In the genomic region with DNA sequence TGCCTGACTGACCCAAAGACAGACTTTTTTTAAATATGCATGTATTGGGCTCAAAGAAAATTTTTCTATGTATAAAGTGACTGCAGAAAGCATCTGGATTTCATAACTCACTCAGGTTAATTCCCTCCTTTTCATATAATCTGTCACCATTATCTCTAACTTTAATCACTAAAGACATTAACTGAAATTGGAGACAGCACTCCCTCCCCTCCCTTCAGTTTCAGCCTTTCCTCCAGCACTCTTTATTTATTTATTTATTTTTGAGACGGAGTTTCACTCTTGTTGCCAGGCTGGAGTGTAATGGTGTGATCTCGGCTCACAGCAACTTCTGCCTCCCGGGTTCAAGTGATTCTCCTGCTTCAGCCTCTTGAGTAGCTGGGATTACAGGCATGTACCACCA, we compare ENCODE assay signal across 27 cellular contexts.
"Had no signal": no experiment of that assay in that cellular context is flagged by ENCODE, and none has a peak within 500 bp of the region (broad histone marks: within the 10 kb centered on the region; RNA-seq: fewer than 3 reads in every experiment).

No MANE protein-coding gene starts in this region.

- H3K27me3 Mint-ChIP-seq: activated CD4-positive, alpha-beta T cell treated with anti-CD3 and anti-CD28 coated beads, Interleukin-2, amount 10 ng/mL, durations not matched to agents 24 days and 14 days; activated CD8-positive, alpha-beta T cell treated with anti-CD3 and anti-CD28 coated beads for 36 hours; activated naive CD4-positive, alpha-beta T cell treated with anti-CD3 and anti-CD28 coated beads, Interleukin-2, amount 50 U/mL, for 24 hours; activated naive CD8-positive, alpha-beta T cell treated with anti-CD3 and anti-CD28 coated beads, Interleukin-2, amount 10 ng/mL, durations not matched to agents 7 days and 5 days; activated T-cell treated with anti-CD3 and anti-CD28 coated beads, Interleukin-2, amount 50 U/mL, for 24 hours; central memory CD8-positive, alpha-beta T cell had no signal

- FAIRE-seq: TTC549 had no signal

- H3K9me3 Mint-ChIP-seq: activated CD4-positive, alpha-beta T cell treated with anti-CD3 and anti-CD28 coated beads, Interleukin-2, amount 10 ng/mL, durations not matched to agents 24 days and 14 days had no signal

- H3K36me3 Mint-ChIP-seq: activated naive CD4-positive, alpha-beta T cell treated with anti-CD3 and anti-CD28 coated beads, Interleukin-2, amount 50 U/mL, for 24 hours; activated naive CD8-positive, alpha-beta T cell treated with anti-CD3 and anti-CD28 coated beads, Interleukin-2, amount 10 ng/mL, durations not matched to agents 7 days and 5 days had no signal

- H3K4me3 Mint-ChIP-seq: activated CD4-positive, alpha-beta T cell treated with anti-CD3 and anti-CD28 coated beads, Interleukin-2, amount 10 ng/mL, durations not matched to agents 24 days and 14 days; activated CD8-positive, alpha-beta T cell treated with anti-CD3 and anti-CD28 coated beads for 36 hours; activated naive CD4-positive, alpha-beta T cell treated with anti-CD3 and anti-CD28 coated beads, Interleukin-2, amount 50 U/mL, for 24 hours; activated naive CD8-positive, alpha-beta T cell treated with anti-CD3 and anti-CD28 coated beads, Interleukin-2, amount 10 ng/mL, durations not matched to agents 7 days and 5 days; activated T-cell treated with anti-CD3 and anti-CD28 coated beads, Interleukin-2, amount 50 U/mL, for 24 hours; central memory CD8-positive, alpha-beta T cell; T-helper 1 cell treated with Interleukin-12 subunit alpha and Interleukin-12 subunit beta and Interleukin-4 antibody, amounts not matched to agents 30 μg/mL and 1 μg/mL, for 36 hours; T-helper 2 cell treated with Interferon-gamma antibody and Interleukin-4, amounts not matched to agents 5 μg/mL and 100 μg/mL, for 36 hours had no signal

- DNase-seq: activated CD4-positive, alpha-beta T cell treated with anti-CD3 and anti-CD28 coated beads, Interleukin-2, amount 10 ng/mL, durations not matched to agents 24 days and 14 days; activated CD4-positive, alpha-beta T cell treated with anti-CD3 and anti-CD28 coated beads, Interleukin-2, amount 50 U/mL, for 4 hours; activated CD8-positive, alpha-beta T cell treated with anti-CD3 and anti-CD28 coated beads for 36 hours; activated gamma-delta T cell; activated naive CD4-positive, alpha-beta T cell treated with Interleukin-2 at 50 U/mL for 16 hours; activated naive CD8-positive, alpha-beta T cell treated with anti-CD3 and anti-CD28 coated beads, Interleukin-2, amount 10 ng/mL, durations not matched to agents 7 days and 5 days; activated T-cell treated with anti-CD3 and anti-CD28 coated beads, Interleukin-2, amount 50 U/mL, for 24 hours; amygdala; colonic mucosa; MM.1S; MV-4-11; NCI-H1092; NCI-H1417 treated with DMSO at 0.1 percent for 48 hours; NCI-H1930; NCI-H2081 treated with DMSO at 0.1 percent for 48 hours; NCI-H2171 treated with DMSO at 0.1 percent for 48 hours; NCI-H226; NCI-H446 treated with DMSO at 0.1 percent for 48 hours; SHP77; SJCRH30; SK-N-SH had no signal

- H3K4me1 Mint-ChIP-seq: activated CD4-positive, alpha-beta T cell treated with anti-CD3 and anti-CD28 coated beads, Interleukin-2, amount 10 ng/mL, durations not matched to agents 24 days and 14 days; activated naive CD4-positive, alpha-beta T cell treated with anti-CD3 and anti-CD28 coated beads, Interleukin-2, amount 50 U/mL, for 24 hours; activated naive CD8-positive, alpha-beta T cell treated with anti-CD3 and anti-CD28 coated beads, Interleukin-2, amount 10 ng/mL, durations not matched to agents 7 days and 5 days; central memory CD8-positive, alpha-beta T cell had no signal

- H3K27ac Mint-ChIP-seq: activated CD4-positive, alpha-beta T cell treated with anti-CD3 and anti-CD28 coated beads, Interleukin-2, amount 10 ng/mL, durations not matched to agents 24 days and 14 days; activated CD8-positive, alpha-beta T cell treated with anti-CD3 and anti-CD28 coated beads for 36 hours; activated naive CD4-positive, alpha-beta T cell treated with anti-CD3 and anti-CD28 coated beads, Interleukin-2, amount 50 U/mL, for 24 hours; activated naive CD8-positive, alpha-beta T cell treated with anti-CD3 and anti-CD28 coated beads, Interleukin-2, amount 10 ng/mL, durations not matched to agents 7 days and 5 days; activated T-cell treated with anti-CD3 and anti-CD28 coated beads, Interleukin-2, amount 50 U/mL, for 24 hours; activated T-helper 2 cell treated with anti-CD3 and anti-CD28 coated beads, Interferon-gamma antibody, Interleukin-2, Interleukin-4, amounts not matched to agents 10 μg/mL and 5 μg/mL and 100 μg/mL, durations not matched to agents 14 hours and 24 hours and 36 hours; T-helper 1 cell treated with Interleukin-12 subunit alpha and Interleukin-12 subunit beta and Interleukin-4 antibody, amounts not matched to agents 30 μg/mL and 1 μg/mL, for 36 hours; T-helper 2 cell treated with Interferon-gamma antibody and Interleukin-4, amounts not matched to agents 5 μg/mL and 100 μg/mL, for 36 hours had no signal
